Comparison of ENCODE assay signal across 1 cellular context in the genomic region with DNA sequence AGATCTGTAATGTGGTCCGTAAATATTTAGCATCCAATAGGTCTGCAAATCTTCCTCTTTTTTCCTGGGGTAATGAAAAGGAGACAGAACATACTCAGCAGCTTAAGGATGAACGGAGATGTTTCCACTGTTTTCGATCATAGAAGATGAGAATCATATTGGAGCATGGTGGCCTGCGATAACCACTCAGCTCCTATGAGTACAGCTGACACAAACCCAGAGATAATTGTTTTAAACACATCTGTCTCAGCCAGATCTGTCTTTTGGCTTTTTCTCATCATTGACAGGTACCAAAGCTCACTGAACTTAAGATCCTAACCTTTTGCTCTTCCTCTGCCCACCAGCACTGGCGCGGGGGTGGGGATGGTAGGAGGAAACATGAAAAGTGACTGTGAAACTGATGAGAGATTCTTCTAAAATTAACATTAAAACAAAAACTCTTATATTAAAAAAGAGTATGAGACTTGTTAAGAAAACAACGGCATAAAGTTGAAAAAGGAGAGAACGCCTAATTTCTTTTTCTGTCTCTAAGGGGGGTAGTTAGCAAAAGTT.
TF ChIP-seq lines count a peak whose summit lies in the region.

No MANE protein-coding gene starts in this region.

TF ChIP-seq in GM23338, 12 proteins besides CTCF, POLR2A, EP300 and RAD21 (continued from another document):
- TF ChIP-seq, protein P1, sequence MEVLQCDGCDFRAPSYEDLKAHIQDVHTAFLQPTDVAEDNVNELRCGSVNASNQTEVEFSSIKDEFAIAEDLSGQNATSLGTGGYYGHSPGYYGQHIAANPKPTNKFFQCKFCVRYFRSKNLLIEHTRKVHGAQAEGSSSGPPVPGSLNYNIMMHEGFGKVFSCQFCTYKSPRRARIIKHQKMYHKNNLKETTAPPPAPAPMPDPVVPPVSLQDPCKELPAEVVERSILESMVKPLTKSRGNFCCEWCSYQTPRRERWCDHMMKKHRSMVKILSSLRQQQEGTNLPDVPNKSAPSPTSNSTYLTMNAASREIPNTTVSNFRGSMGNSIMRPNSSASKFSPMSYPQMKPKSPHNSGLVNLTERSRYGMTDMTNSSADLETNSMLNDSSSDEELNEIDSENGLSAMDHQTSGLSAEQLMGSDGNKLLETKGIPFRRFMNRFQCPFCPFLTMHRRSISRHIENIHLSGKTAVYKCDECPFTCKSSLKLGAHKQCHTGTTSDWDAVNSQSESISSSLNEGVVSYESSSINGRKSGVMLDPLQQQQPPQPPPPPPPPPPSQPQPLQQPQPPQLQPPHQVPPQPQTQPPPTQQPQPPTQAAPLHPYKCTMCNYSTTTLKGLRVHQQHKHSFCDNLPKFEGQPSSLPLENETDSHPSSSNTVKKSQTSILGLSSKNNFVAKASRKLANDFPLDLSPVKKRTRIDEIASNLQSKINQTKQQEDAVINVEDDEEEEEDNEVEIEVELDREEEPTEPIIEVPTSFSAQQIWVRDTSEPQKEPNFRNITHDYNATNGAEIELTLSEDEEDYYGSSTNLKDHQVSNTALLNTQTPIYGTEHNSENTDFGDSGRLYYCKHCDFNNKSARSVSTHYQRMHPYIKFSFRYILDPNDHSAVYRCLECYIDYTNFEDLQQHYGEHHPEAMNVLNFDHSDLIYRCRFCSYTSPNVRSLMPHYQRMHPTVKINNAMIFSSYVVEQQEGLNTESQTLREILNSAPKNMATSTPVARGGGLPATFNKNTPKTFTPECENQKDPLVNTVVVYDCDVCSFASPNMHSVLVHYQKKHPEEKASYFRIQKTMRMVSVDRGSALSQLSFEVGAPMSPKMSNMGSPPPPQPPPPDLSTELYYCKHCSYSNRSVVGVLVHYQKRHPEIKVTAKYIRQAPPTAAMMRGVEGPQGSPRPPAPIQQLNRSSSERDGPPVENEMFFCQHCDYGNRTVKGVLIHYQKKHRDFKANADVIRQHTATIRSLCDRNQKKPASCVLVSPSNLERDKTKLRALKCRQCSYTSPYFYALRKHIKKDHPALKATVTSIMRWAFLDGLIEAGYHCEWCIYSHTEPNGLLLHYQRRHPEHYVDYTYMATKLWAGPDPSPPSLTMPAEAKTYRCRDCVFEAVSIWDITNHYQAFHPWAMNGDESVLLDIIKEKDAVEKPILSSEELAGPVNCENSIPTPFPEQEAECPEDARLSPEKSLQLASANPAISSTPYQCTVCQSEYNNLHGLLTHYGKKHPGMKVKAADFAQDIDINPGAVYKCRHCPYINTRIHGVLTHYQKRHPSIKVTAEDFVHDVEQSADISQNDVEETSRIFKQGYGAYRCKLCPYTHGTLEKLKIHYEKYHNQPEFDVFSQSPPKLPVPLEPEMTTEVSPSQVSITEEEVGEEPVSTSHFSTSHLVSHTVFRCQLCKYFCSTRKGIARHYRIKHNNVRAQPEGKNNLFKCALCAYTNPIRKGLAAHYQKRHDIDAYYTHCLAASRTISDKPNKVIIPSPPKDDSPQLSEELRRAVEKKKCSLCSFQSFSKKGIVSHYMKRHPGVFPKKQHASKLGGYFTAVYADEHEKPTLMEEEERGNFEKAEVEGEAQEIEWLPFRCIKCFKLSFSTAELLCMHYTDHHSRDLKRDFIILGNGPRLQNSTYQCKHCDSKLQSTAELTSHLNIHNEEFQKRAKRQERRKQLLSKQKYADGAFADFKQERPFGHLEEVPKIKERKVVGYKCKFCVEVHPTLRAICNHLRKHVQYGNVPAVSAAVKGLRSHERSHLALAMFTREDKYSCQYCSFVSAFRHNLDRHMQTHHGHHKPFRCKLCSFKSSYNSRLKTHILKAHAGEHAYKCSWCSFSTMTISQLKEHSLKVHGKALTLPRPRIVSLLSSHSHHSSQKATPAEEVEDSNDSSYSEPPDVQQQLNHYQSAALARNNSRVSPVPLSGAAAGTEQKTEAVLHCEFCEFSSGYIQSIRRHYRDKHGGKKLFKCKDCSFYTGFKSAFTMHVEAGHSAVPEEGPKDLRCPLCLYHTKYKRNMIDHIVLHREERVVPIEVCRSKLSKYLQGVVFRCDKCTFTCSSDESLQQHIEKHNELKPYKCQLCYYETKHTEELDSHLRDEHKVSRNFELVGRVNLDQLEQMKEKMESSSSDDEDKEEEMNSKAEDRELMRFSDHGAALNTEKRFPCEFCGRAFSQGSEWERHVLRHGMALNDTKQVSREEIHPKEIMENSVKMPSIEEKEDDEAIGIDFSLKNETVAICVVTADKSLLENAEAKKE (CRISPR knock-in tag; IDR thresholded peaks at IDR 0.05): no peak
